Comparison of ENCODE assay signal across 1 cellular context in genomic region chr11:111335124-111335535, GRCh38.
TF ChIP-seq lines count a peak whose summit lies in the region.

No MANE protein-coding gene starts in this region.

TF ChIP-seq in HepG2, 621 proteins besides CTCF, POLR2A, EP300 and RAD21 (continued from another document and continues in another):
- TF ChIP-seq PATZ1 (CRISPR knock-in tag; IDR thresholded peaks at IDR 0.05): 0 out of 2 replicates have a peak, but pooled peaks have one; percentile 41
- no peak for TF ChIP-seq ZNF337 (CRISPR knock-in tag; IDR thresholded peaks at IDR 0.05; ENCODE audit: borderline replicate concordance, low read depth)
- TF ChIP-seq TCF7 (IDR thresholded peaks at IDR 0.05; ENCODE audit: low read depth): no peak; the same call in 1 of the 2 replicates
- TF ChIP-seq, protein P1, sequence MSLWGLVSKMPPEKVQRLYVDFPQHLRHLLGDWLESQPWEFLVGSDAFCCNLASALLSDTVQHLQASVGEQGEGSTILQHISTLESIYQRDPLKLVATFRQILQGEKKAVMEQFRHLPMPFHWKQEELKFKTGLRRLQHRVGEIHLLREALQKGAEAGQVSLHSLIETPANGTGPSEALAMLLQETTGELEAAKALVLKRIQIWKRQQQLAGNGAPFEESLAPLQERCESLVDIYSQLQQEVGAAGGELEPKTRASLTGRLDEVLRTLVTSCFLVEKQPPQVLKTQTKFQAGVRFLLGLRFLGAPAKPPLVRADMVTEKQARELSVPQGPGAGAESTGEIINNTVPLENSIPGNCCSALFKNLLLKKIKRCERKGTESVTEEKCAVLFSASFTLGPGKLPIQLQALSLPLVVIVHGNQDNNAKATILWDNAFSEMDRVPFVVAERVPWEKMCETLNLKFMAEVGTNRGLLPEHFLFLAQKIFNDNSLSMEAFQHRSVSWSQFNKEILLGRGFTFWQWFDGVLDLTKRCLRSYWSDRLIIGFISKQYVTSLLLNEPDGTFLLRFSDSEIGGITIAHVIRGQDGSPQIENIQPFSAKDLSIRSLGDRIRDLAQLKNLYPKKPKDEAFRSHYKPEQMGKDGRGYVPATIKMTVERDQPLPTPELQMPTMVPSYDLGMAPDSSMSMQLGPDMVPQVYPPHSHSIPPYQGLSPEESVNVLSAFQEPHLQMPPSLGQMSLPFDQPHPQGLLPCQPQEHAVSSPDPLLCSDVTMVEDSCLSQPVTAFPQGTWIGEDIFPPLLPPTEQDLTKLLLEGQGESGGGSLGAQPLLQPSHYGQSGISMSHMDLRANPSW (CRISPR knock-in tag; IDR thresholded peaks at IDR 0.05; ENCODE audit: borderline replicate concordance): 0 out of 2 replicates have a peak, but pooled peaks have one; percentile 17
- no peak for TF ChIP-seq ISL2 (CRISPR knock-in tag; IDR thresholded peaks at IDR 0.05)
- 0 out of 2 replicates have a peak, but pooled peaks have one; percentile 6 for TF ChIP-seq ZFY (CRISPR knock-in tag; IDR thresholded peaks at IDR 0.05)
- TF ChIP-seq ZNF558 (CRISPR knock-in tag; IDR thresholded peaks at IDR 0.05; ENCODE audit: borderline replicate concordance): no peak
- TF ChIP-seq MIXL1 (CRISPR knock-in tag; IDR thresholded peaks at IDR 0.05): no peak
- TF ChIP-seq SP4 (CRISPR knock-in tag; IDR thresholded peaks at IDR 0.05): 0 out of 2 replicates have a peak, but pooled peaks have one; percentile 18
- no peak for TF ChIP-seq ZSCAN31 (CRISPR knock-in tag; IDR thresholded peaks at IDR 0.05; ENCODE audit: low read depth)
- peak; percentile 82 for TF ChIP-seq BCL6 (CRISPR knock-in tag; IDR thresholded peaks at IDR 0.05)
- TF ChIP-seq SMARCE1 (IDR thresholded peaks at IDR 0.05; ENCODE audit: borderline replicate concordance): no peak
- TF ChIP-seq FOXP1 (IDR thresholded peaks at IDR 0.05): no peak
- no peak for TF ChIP-seq FOXP1 (CRISPR knock-in tag; IDR thresholded peaks at IDR 0.05)
- no peak for TF ChIP-seq ZNF720 (CRISPR knock-in tag; IDR thresholded peaks at IDR 0.05)
- TF ChIP-seq ZSCAN9 (CRISPR knock-in tag; IDR thresholded peaks at IDR 0.05; ENCODE audit: borderline replicate concordance): no peak
- no peak for TF ChIP-seq ZNF17 (CRISPR knock-in tag; IDR thresholded peaks at IDR 0.05)
- TF ChIP-seq, protein P2, sequence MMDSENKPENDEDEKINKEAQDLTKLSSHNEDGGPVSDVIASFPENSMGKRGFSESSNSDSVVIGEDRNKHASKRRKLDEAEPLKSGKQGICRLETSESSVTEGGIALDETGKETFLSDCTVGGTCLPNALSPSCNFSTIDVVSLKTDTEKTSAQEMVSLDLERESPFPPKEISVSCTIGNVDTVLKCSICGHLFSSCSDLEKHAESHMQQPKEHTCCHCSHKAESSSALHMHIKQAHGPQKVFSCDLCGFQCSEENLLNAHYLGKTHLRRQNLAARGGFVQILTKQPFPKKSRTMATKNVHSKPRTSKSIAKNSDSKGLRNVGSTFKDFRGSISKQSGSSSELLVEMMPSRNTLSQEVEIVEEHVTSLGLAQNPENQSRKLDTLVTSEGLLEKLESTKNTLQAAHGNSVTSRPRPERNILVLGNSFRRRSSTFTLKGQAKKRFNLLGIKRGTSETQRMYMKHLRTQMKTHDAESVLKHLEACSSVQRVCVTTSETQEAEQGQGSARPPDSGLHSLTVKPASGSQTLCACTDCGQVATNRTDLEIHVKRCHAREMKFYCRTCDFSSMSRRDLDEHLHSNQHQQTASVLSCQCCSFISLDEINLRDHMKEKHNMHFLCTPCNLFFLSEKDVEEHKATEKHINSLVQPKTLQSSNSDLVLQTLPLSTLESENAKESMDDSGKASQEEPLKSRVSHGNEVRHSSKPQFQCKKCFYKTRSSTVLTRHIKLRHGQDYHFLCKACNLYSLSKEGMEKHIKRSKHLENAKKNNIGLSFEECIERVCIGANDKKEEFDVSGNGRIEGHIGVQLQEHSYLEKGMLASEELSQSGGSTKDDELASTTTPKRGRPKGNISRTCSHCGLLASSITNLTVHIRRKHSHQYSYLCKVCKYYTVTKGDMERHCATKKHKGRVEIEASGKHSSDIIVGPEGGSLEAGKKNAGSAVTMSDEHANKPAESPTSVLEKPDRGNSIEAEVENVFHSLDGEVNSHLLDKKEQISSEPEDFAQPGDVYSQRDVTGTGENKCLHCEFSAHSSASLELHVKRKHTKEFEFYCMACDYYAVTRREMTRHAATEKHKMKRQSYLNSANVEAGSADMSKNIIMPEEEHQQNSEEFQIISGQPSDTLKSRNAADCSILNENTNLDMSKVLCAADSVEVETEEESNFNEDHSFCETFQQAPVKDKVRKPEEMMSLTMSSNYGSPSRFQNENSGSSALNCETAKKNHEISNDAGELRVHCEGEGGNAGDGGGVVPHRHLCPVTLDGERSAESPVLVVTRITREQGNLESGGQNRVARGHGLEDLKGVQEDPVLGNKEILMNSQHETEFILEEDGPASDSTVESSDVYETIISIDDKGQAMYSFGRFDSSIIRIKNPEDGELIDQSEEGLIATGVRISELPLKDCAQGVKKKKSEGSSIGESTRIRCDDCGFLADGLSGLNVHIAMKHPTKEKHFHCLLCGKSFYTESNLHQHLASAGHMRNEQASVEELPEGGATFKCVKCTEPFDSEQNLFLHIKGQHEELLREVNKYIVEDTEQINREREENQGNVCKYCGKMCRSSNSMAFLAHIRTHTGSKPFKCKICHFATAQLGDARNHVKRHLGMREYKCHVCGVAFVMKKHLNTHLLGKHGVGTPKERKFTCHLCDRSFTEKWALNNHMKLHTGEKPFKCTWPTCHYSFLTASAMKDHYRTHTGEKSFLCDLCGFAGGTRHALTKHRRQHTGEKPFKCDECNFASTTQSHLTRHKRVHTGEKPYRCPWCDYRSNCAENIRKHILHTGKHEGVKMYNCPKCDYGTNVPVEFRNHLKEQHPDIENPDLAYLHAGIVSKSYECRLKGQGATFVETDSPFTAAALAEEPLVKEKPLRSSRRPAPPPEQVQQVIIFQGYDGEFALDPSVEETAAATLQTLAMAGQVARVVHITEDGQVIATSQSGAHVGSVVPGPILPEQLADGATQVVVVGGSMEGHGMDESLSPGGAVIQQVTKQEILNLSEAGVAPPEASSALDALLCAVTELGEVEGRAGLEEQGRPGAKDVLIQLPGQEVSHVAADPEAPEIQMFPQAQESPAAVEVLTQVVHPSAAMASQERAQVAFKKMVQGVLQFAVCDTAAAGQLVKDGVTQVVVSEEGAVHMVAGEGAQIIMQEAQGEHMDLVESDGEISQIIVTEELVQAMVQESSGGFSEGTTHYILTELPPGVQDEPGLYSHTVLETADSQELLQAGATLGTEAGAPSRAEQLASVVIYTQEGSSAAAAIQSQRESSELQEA (CRISPR knock-in tag; IDR thresholded peaks at IDR 0.05; ENCODE audit: not compliant biosample characterization): no peak
- no peak for TF ChIP-seq SOX5 (CRISPR knock-in tag; IDR thresholded peaks at IDR 0.05; ENCODE audit: borderline replicate concordance)
- peak; percentile 89 to 93 for TF ChIP-seq NR2F1 (CRISPR knock-in tag; IDR thresholded peaks at IDR 0.05)
- TF ChIP-seq, protein P3, sequence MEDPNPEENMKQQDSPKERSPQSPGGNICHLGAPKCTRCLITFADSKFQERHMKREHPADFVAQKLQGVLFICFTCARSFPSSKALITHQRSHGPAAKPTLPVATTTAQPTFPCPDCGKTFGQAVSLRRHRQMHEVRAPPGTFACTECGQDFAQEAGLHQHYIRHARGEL (CRISPR knock-in tag; IDR thresholded peaks at IDR 0.05): no peak
- 0 out of 2 replicates have a peak, but pooled peaks have one; percentile 22 for TF ChIP-seq KLF11 (CRISPR knock-in tag; IDR thresholded peaks at IDR 0.05)
- TF ChIP-seq ZNF136 (CRISPR knock-in tag; IDR thresholded peaks at IDR 0.05; ENCODE audit: low read depth): no peak
- no peak for TF ChIP-seq NONO (IDR thresholded peaks at IDR 0.05)
- no peak; the same call in 1 of the 2 replicates for TF ChIP-seq NONO (CRISPR knock-in tag; conservative IDR thresholded peaks at IDR 0.05)
- TF ChIP-seq ZSCAN22 (CRISPR knock-in tag; IDR thresholded peaks at IDR 0.05): no peak
- TF ChIP-seq KLF16 (CRISPR knock-in tag; IDR thresholded peaks at IDR 0.05): no peak
- TF ChIP-seq TOPORS (CRISPR knock-in tag; IDR thresholded peaks at IDR 0.05): peak; percentile 2; the same call in 1 of the 2 replicates
- no peak for TF ChIP-seq JDP2 (CRISPR knock-in tag; IDR thresholded peaks at IDR 0.05; ENCODE audit: borderline replicate concordance)
- TF ChIP-seq, protein P4, sequence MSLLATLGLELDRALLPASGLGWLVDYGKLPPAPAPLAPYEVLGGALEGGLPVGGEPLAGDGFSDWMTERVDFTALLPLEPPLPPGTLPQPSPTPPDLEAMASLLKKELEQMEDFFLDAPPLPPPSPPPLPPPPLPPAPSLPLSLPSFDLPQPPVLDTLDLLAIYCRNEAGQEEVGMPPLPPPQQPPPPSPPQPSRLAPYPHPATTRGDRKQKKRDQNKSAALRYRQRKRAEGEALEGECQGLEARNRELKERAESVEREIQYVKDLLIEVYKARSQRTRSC (CRISPR knock-in tag; IDR thresholded peaks at IDR 0.05; ENCODE audit: low read depth): no peak
- no peak for TF ChIP-seq SCMH1 (CRISPR knock-in tag; IDR thresholded peaks at IDR 0.05; ENCODE audit: borderline replicate concordance)
- TF ChIP-seq JUN (CRISPR knock-in tag; IDR thresholded peaks at IDR 0.05): no peak
- peak; percentile 39 for TF ChIP-seq GATA4 (IDR thresholded peaks at IDR 0.05; ENCODE audit: borderline replicate concordance, low read depth)
- no peak for TF ChIP-seq ZNF441 (CRISPR knock-in tag; IDR thresholded peaks at IDR 0.05; ENCODE audit: borderline replicate concordance)
- TF ChIP-seq MEF2D (CRISPR knock-in tag; IDR thresholded peaks at IDR 0.05): peak; percentile 53; the same call in 1 of the 2 replicates
- no peak for TF ChIP-seq ZZZ3 (CRISPR knock-in tag; IDR thresholded peaks at IDR 0.05; ENCODE audit: borderline replicate concordance)
- TF ChIP-seq RFX3 (CRISPR knock-in tag; IDR thresholded peaks at IDR 0.05): no peak
- no peak for TF ChIP-seq IRX3 (CRISPR knock-in tag; IDR thresholded peaks at IDR 0.05; ENCODE audit: borderline replicate concordance, low read depth)
- TF ChIP-seq, protein P5, sequence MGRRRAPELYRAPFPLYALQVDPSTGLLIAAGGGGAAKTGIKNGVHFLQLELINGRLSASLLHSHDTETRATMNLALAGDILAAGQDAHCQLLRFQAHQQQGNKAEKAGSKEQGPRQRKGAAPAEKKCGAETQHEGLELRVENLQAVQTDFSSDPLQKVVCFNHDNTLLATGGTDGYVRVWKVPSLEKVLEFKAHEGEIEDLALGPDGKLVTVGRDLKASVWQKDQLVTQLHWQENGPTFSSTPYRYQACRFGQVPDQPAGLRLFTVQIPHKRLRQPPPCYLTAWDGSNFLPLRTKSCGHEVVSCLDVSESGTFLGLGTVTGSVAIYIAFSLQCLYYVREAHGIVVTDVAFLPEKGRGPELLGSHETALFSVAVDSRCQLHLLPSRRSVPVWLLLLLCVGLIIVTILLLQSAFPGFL (CRISPR knock-in tag; IDR thresholded peaks at IDR 0.05): no peak
- TF ChIP-seq SOX6 (IDR thresholded peaks at IDR 0.05): no peak
- 0 out of 2 replicates have a peak, but pooled peaks have one; percentile 31 for TF ChIP-seq SOX6 (CRISPR knock-in tag; IDR thresholded peaks at IDR 0.05)
- TF ChIP-seq ZNF670 (CRISPR knock-in tag; IDR thresholded peaks at IDR 0.05; ENCODE audit: borderline replicate concordance): no peak
- no peak for TF ChIP-seq SAP130 (CRISPR knock-in tag; IDR thresholded peaks at IDR 0.05; ENCODE audit: low read depth)
- no peak for TF ChIP-seq ZNF253 (CRISPR knock-in tag; IDR thresholded peaks at IDR 0.05; ENCODE audit: borderline replicate concordance)
- TF ChIP-seq SMAD3 (CRISPR knock-in tag; IDR thresholded peaks at IDR 0.05): peak; percentile 36
- TF ChIP-seq PHF21A (CRISPR knock-in tag; IDR thresholded peaks at IDR 0.05): 0 out of 2 replicates have a peak, but pooled peaks have one; percentile 77
- TF ChIP-seq NR2F6 (IDR thresholded peaks at IDR 0.05): peak; percentile 97
- TF ChIP-seq NR2F6 (CRISPR knock-in tag; IDR thresholded peaks at IDR 0.05): peak; percentile 96
- no peak for TF ChIP-seq RFXAP (CRISPR knock-in tag; IDR thresholded peaks at IDR 0.05; ENCODE audit: borderline replicate concordance)
- no peak for TF ChIP-seq ZNF383 (CRISPR knock-in tag; IDR thresholded peaks at IDR 0.05; ENCODE audit: borderline replicate concordance)
- peak; percentile 65 for TF ChIP-seq CREM (IDR thresholded peaks at IDR 0.05)
- no peak for TF ChIP-seq CREM (CRISPR knock-in tag; IDR thresholded peaks at IDR 0.05)
- TF ChIP-seq, protein P6, sequence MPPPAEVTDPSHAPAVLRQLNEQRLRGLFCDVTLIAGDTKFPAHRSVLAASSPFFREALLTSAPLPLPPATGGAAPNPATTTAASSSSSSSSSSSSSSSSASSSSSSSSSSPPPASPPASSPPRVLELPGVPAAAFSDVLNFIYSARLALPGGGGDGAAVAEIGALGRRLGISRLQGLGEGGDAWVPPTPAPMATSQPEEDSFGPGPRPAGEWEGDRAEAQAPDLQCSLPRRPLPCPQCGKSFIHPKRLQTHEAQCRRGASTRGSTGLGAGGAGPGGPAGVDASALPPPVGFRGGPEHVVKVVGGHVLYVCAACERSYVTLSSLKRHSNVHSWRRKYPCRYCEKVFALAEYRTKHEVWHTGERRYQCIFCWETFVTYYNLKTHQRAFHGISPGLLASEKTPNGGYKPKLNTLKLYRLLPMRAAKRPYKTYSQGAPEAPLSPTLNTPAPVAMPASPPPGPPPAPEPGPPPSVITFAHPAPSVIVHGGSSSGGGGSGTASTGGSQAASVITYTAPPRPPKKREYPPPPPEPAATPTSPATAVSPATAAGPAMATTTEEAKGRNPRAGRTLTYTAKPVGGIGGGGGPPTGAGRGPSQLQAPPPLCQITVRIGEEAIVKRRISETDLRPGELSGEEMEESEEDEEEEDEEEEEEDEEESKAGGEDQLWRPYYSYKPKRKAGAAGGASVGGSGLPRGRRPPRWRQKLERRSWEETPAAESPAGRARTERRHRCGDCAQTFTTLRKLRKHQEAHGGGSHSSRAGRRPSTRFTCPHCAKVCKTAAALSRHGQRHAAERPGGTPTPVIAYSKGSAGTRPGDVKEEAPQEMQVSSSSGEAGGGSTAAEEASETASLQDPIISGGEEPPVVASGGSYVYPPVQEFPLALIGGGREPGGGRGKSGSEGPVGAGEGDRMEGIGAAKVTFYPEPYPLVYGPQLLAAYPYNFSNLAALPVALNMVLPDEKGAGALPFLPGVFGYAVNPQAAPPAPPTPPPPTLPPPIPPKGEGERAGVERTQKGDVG (CRISPR knock-in tag; IDR thresholded peaks at IDR 0.05; ENCODE audit: borderline replicate concordance): no peak
- TF ChIP-seq RARA (CRISPR knock-in tag; IDR thresholded peaks at IDR 0.05): peak; percentile 88
- TF ChIP-seq ZNF30 (CRISPR knock-in tag; IDR thresholded peaks at IDR 0.05): no peak
- no peak for TF ChIP-seq ZNF180 (CRISPR knock-in tag; IDR thresholded peaks at IDR 0.05; ENCODE audit: borderline replicate concordance, low read depth)
- TF ChIP-seq ARNTL (CRISPR knock-in tag; IDR thresholded peaks at IDR 0.05): no peak
